Comparison of ENCODE assay signal across 8 cellular contexts in genomic region chr16:49350265-49351103, GRCh38. TPM values are rescaled to one million over a fixed set of nuclear protein-coding genes. Genes with fewer than 3 reads are reported as not detected.
DNase-seq lines count a peak whose midpoint lies in the region; ATAC-seq and TF ChIP-seq lines count a peak whose summit lies in the region.

No MANE protein-coding gene starts in this region.

- H3K27ac Mint-ChIP-seq in activated CD4-positive, alpha-beta T cell treated with anti-CD3 and anti-CD28 coated beads, Interleukin-2, amount 10 ng/mL, durations not matched to agents 7 days and 5 days: no peak overlapping the region

- DNase-seq in AG08396 (ENCODE audit: low spot score) (peak; percentile 77), NB4 (ENCODE audit: low read depth) (peak; percentile 57), epidermal melanocyte (ENCODE audit: insufficient read length, low spot score) (peak; percentile 32), midbrain (lab: John Stamatoyannopoulos, UW) (peak; percentile 69), SKM-1 treated with dmso at 0.1 percent for 144 hours (lab: John Stamatoyannopoulos, UW; ENCODE audit: unreplicated experiment) (no peak)
- DNase-seq in activated CD4-positive, alpha-beta T cell treated with anti-CD3 and anti-CD28 coated beads, Interleukin-2, amount 10 ng/mL, durations not matched to agents 7 days and 5 days: peak; percentile 54
- DNase-seq in stimulated activated naive CD8-positive, alpha-beta T cell treated with anti-CD3 and anti-CD28 coated beads, Interleukin-15, Interleukin-2, amounts not matched to agents 100 U/mL and 50 U/mL, for 24 hours: peak; percentile 68

- CTCF ChIA-PET in activated CD4-positive, alpha-beta T cell treated with anti-CD3 and anti-CD28 coated beads, Interleukin-2, amount 10 ng/mL, durations not matched to agents 7 days and 5 days (lab: Charles Lee): no interaction called here

- ATAC-seq in GM18498 (IDR thresholded peaks at IDR 0.05; ENCODE audit: unreplicated experiment): peak; percentile 56
- ATAC-seq in stimulated activated naive CD8-positive, alpha-beta T cell treated with anti-CD3 and anti-CD28 coated beads, Interleukin-15, Interleukin-2, amounts not matched to agents 100 U/mL and 50 U/mL, for 24 hours: no peak

- no peak overlapping the region for H3K4me3 ChIP-seq in NB4 (ENCODE audit: low read depth, low read length)

- H3K36me3 Mint-ChIP-seq in activated CD4-positive, alpha-beta T cell treated with anti-CD3 and anti-CD28 coated beads, Interleukin-2, amount 10 ng/mL, durations not matched to agents 7 days and 5 days (ENCODE audit: low read depth): no peaks in the 10 kb centered on the region

- no peak for TF ChIP-seq POLR2A in NB4 (IDR thresholded peaks at IDR 0.05; ENCODE audit: extremely low read depth, insufficient read length)

- peak; percentile 76 for TF ChIP-seq CTCF in NB4 (IDR thresholded peaks at IDR 0.05; ENCODE audit: low read depth, low read length)

- peaks cover 1% of the 10 kb centered on the region for H3K27me3 Mint-ChIP-seq in activated CD4-positive, alpha-beta T cell treated with anti-CD3 and anti-CD28 coated beads, Interleukin-2, amount 10 ng/mL, durations not matched to agents 7 days and 5 days

- no peaks in the 10 kb centered on the region for H3K9me3 Mint-ChIP-seq in activated CD4-positive, alpha-beta T cell treated with anti-CD3 and anti-CD28 coated beads, Interleukin-2, amount 10 ng/mL, durations not matched to agents 7 days and 5 days

- no peaks in the 10 kb centered on the region for H3K4me1 Mint-ChIP-seq in activated CD4-positive, alpha-beta T cell treated with anti-CD3 and anti-CD28 coated beads, Interleukin-2, amount 10 ng/mL, durations not matched to agents 7 days and 5 days

- POLR2A ChIA-PET in activated CD4-positive, alpha-beta T cell treated with anti-CD3 and anti-CD28 coated beads, Interleukin-2, amount 10 ng/mL, durations not matched to agents 7 days and 5 days (lab: Charles Lee): no interaction called here

- H3K4me3 Mint-ChIP-seq in activated CD4-positive, alpha-beta T cell treated with anti-CD3 and anti-CD28 coated beads, Interleukin-2, amount 10 ng/mL, durations not matched to agents 7 days and 5 days: no peak overlapping the region

RNA-seq across cellular contexts. Expression of gene C16orf78, which starts 23.1 kb away (rescaled TPM):
- total RNA-seq in activated CD4-positive, alpha-beta T cell treated with anti-CD3 and anti-CD28 coated beads, Interleukin-2, amount 10 ng/mL, durations not matched to agents 7 days and 5 days: not detected
